20 cellular contexts compared by ENCODE assay signal in the genomic region with DNA sequence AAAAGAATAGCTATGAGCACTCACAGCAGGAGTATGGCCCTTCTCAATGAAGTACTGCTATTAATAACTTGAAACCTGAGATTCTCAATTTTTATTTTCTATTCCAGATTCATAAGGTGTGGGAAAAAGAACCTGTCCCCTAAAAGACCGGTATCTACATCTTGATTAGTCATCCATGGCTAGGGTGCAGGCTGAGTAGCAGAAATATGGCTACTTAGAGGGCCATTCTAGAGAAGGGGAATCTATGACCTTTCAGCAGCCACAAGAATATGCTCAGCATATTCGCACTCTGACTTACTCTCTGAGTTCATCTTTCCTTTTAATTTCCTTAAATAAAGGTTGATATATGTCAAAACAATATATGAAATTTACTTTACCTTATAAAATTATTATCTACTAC.
DNase-seq lines count a peak whose midpoint lies in the region; ATAC-seq lines count a peak whose summit lies in the region.
"Had no signal": no experiment of that assay in that cellular context is flagged by ENCODE, and none has a peak within 500 bp of the region (broad histone marks: within the 10 kb centered on the region; RNA-seq: fewer than 3 reads in every experiment).

No MANE protein-coding gene starts in this region.

- ATAC-seq in GM21529 (IDR thresholded peaks at IDR 0.05; ENCODE audit: unreplicated experiment) (peak; percentile 59), HG03095 (IDR thresholded peaks at IDR 0.05; ENCODE audit: unreplicated experiment) (peak; percentile 35), HG03045 (IDR thresholded peaks at IDR 0.05; ENCODE audit: unreplicated experiment) (no peak)
- ATAC-seq: HCT116, lower lobe of right lung had no signal

- peak; percentile 10 for DNase-seq in stimulated activated CD4-positive, alpha-beta T cell treated with anti-CD3 and anti-CD28 coated beads, Interleukin-1b, Interleukin-23, amount 100 ng/mL, for 48 hours
- DNase-seq in stimulated activated CD4-positive, alpha-beta T cell treated with anti-CD3 and anti-CD28 coated beads, Interleukin-12 subunit alpha, Interleukin-12 subunit beta, amount 100 ng/mL, for 4 hours: no peak
- DNase-seq in inferior parietal cortex (ENCODE audit: extremely low spot score) (no peak), D341Med (ENCODE audit: low spot score) (no peak)
- DNase-seq: activated CD8-positive, alpha-beta memory T cell treated with anti-CD3 and anti-CD28 coated beads, Interleukin-2, amount 50 U/mL, for 4 hours; activated effector memory CD4-positive, alpha-beta T cell treated with anti-CD3 and anti-CD28 coated beads, Interleukin-2, amount 50 U/mL, for 16 hours; CD4-positive, CD25-positive, alpha-beta regulatory T cell; effector CD4-positive, alpha-beta T cell; glutamatergic neuron; kidney glomerular epithelial cell; lower lobe of right lung; NCI-H1048; NCI-H1930; NCI-H2227 treated with DMSO at 0.1 percent for 48 hours; stimulated activated naive CD4-positive, alpha-beta T cell; thyroid gland had no signal
